Comparison of ENCODE assay signal across 9 cellular contexts in genomic region chr4:164383187-164384181, GRCh38.
A peak's percentile ranks its signal among the peaks of the same experiment; 100 is the strongest.
DNase-seq lines count a peak whose midpoint lies in the region; ATAC-seq and TF ChIP-seq lines count a peak whose summit lies in the region.
"Had no signal": no experiment of that assay in that cellular context is flagged by ENCODE, and none has a peak within 500 bp of the region (broad histone marks: within the 10 kb centered on the region; RNA-seq: fewer than 3 reads in every experiment).

No MANE protein-coding gene starts in this region.

- peak in 55 of 56 donors; percentile 6 to 73 (median 59) for TF ChIP-seq CTCF in dorsolateral prefrontal cortex (IDR thresholded peaks at IDR 0.05 in 54 of 56, conservative IDR thresholded peaks at IDR 0.05 in 2 of 56; ENCODE audit: low read depth in 1 of 56, partially characterized antibody in 56 of 56)

- peak; percentile 11 for DNase-seq in stimulated activated CD4-positive, alpha-beta T cell treated with anti-CD3 and anti-CD28 coated beads, Interleukin-15, amount 100 ng/mL, for 24 hours
- DNase-seq in stimulated activated CD4-positive, alpha-beta T cell treated with anti-CD3 and anti-CD28 coated beads, Interleukin-12 subunit alpha, Interleukin-12 subunit beta, amount 100 ng/mL, for 4 hours = no peak
- DNase-seq in dorsolateral prefrontal cortex (peak; percentile 42 to 94 (median 92)), aorta (peak; percentile 42 to 80), HCEC 1CT (no peak)
- DNase-seq in activated CD4-positive, alpha-beta T cell treated with anti-CD3 and anti-CD28 coated beads for 1 hour = no peak

- ATAC-seq in aorta (ENCODE audit: low FRiP score) (peak; percentile 69), HG02852 (IDR thresholded peaks at IDR 0.05; ENCODE audit: unreplicated experiment) (no peak)

- 1% methylated on average over 76 of the region's 76 CpGs for WGBS in aorta, 2 donors

- H3K36me3 ChIP-seq in muscle layer of duodenum (ENCODE audit: control insufficient read depth in 1 of 2, insufficient read depth in 2 of 2, low read length in 2 of 2) = no peaks in the 10 kb centered on the region
- H3K36me3 ChIP-seq in aorta (ENCODE audit: control insufficient read depth in 1 of 2, insufficient read depth in 2 of 2, low read length in 1 of 2) = no peaks in the 10 kb centered on the region
- H3K36me3 ChIP-seq: neutrophil had no signal

- H3K27me3 ChIP-seq in dorsolateral prefrontal cortex (peaks cover 0 to 9% (median 0%) of the 10 kb centered on the region in 45 donors), muscle layer of duodenum (ENCODE audit: low read depth, low read length) (peaks cover 7% of the 10 kb centered on the region), aorta (ENCODE audit: control insufficient read depth in 1 of 2, insufficient read depth in 2 of 2, low read length in 1 of 2) (no peaks in the 10 kb centered on the region)

- intact Hi-C loops in dorsolateral prefrontal cortex (cut with DNase I) (loop anchor here (1.0 to 10.0 kb wide), 9 partner anchors 129 to 826 kb away; no protein-coding TSS in a partner anchor), aorta (cut with DNase I) (no loop called here)

- H3K27ac ChIP-seq in dorsolateral prefrontal cortex (peak overlapping the region; percentile 65 to 99 (median 96)), muscle layer of duodenum (ENCODE audit: low read length) (no peak overlapping the region), aorta (ENCODE audit: low read depth in 1 of 2, low read length in 2 of 2) (no peak overlapping the region)
- H3K27ac ChIP-seq: neutrophil had no signal

- H3K4me1 ChIP-seq in muscle layer of duodenum (ENCODE audit: control insufficient read depth in 1 of 2, insufficient read depth in 2 of 2, low read length in 2 of 2) = no peaks in the 10 kb centered on the region
- H3K4me1 ChIP-seq in aorta (ENCODE audit: control insufficient read depth in 1 of 2, insufficient read depth in 2 of 2, low read length in 2 of 2) = no peaks in the 10 kb centered on the region

- peak overlapping the region; percentile 42 to 87 (median 71) for H3K4me3 ChIP-seq in dorsolateral prefrontal cortex
- peak overlapping the region; percentile 30 to 69 for H3K4me3 ChIP-seq in muscle layer of duodenum (ENCODE audit: low read depth in 1 of 2, low read length in 2 of 2)
- no peak overlapping the region for H3K4me3 ChIP-seq in aorta (ENCODE audit: low read length in 2 of 2)

- H3K9me3 ChIP-seq in muscle layer of duodenum (ENCODE audit: control insufficient read depth in 1 of 2, low read length in 2 of 2) (no peaks in the 10 kb centered on the region), aorta (ENCODE audit: control insufficient read depth, low read length) (no peaks in the 10 kb centered on the region)
- H3K9me3 ChIP-seq: neutrophil had no signal

Comparison
In these comparisons a context has a peak if more than half of its experiments do, and no peak if none do; other contexts are left out.
1. DNase-seq: peak in stimulated activated CD4-positive, alpha-beta T cell treated with anti-CD3 and anti-CD28 coated beads, Interleukin-15, amount 100 ng/mL, for 24 hours (single experiment), dorsolateral prefrontal cortex (10 of 10) and aorta (2 of 2); none in stimulated activated CD4-positive, alpha-beta T cell treated with anti-CD3 and anti-CD28 coated beads, Interleukin-12 subunit alpha, Interleukin-12 subunit beta, amount 100 ng/mL, for 4 hours (single experiment), activated CD4-positive, alpha-beta T cell treated with anti-CD3 and anti-CD28 coated beads for 1 hour (single experiment) and HCEC 1CT (single experiment).
2. H3K27ac ChIP-seq: peak in dorsolateral prefrontal cortex (59 of 59); none in muscle layer of duodenum (single experiment) and aorta (0 of 2).
3. H3K4me3 ChIP-seq: peak in dorsolateral prefrontal cortex (59 of 59) and muscle layer of duodenum (2 of 2); none in aorta (0 of 2).
4. intact Hi-C loops: an anchor here in dorsolateral prefrontal cortex (1.0 to 10.0 kb wide); none called in aorta.